ENCODE assay signal across 8 cellular contexts in the genomic region with DNA sequence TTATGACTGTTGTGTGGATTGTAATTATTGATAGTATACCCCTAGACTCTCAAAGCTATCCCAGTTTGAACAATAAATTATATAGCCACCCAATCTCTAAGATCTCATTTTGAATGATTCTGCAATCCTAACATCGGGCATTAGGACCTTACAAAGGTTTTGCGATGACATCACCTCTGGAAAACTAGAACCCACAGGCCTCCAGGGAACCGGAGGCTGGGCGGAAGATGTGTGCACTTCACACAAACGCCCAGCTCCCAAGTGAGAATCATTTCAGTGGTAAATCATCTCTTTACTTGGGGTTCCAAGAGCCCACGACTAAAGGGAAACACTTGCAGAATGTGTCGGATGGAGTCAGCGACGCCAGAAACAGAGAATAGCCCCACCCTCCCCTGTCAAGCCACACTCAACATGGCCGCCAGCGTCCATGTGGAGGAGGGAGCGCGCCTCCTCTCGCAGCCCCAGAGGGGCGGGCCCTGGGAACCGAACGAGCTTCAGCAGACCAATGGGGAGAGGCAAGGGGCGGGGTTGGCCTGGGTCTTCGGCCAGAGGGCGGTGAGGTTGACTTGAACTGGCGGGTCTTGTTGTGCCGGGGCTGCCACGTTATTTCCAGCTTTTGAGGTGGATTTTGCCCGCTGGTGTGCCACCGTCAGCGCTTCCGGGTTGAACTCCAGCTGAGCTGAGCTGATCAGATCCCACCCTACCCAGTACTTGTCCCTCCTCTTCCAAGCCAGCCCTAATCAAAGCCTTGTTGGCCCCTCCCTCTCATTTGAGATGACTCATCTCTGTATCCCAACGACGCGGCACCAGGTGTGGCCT. TPM values are rescaled to one million over a fixed set of nuclear protein-coding genes. Genes with fewer than 3 reads are reported as not detected.
DNase-seq lines count a peak whose midpoint lies in the region; ATAC-seq and TF ChIP-seq lines count a peak whose summit lies in the region.

No MANE protein-coding gene starts in this region.

- H3K4me3 ChIP-seq in KMS-11 (IDR thresholded peaks at IDR 0.05; ENCODE audit: insufficient read depth, low read depth, low read length) (no peak overlapping the region), Panc1 (ENCODE audit: low read depth in 2 of 2, low read length in 2 of 2) (peak overlapping the region; percentile 49 to 61), esophagus muscularis mucosa (peak overlapping the region; percentile 56 to 70 (median 62)), muscle layer of duodenum (ENCODE audit: low read depth in 1 of 2, low read length in 2 of 2) (peak overlapping the region; percentile 64 to 80)

- DNase-seq in DMS79 treated with DMSO at 0.1 percent for 48 hours (lab: John Stamatoyannopoulos, UW) (peak; percentile 100), Panc1 (ENCODE audit: low read depth, low spot score) (peak; percentile 99), esophagus muscularis mucosa (ENCODE audit: extremely low spot score) (peak; percentile 99)
- peak; percentile 99 to 100 for DNase-seq in activated T-cell treated with anti-CD3 and anti-CD28 coated beads, Interleukin-2, amount 50 U/mL, for 72 hours
- peak; percentile 94 for DNase-seq in stimulated activated CD8-positive, alpha-beta memory T cell treated with anti-CD3 and anti-CD28 coated beads, Interleukin-7, amount 100 ng/mL, for 24 hours (ENCODE audit: low read depth)

- H3K4me3 Mint-ChIP-seq in activated T-cell treated with anti-CD3 and anti-CD28 coated beads, Interleukin-2, amount 50 U/mL, for 72 hours, result peak overlapping the region; percentile 83 to 99

- H3K36me3 Mint-ChIP-seq in activated T-cell treated with anti-CD3 and anti-CD28 coated beads, Interleukin-2, amount 50 U/mL, for 72 hours (ENCODE audit: insufficient read depth in 2 of 2), result no peaks in the 10 kb centered on the region

- H3K27me3 Mint-ChIP-seq in activated T-cell treated with anti-CD3 and anti-CD28 coated beads, Interleukin-2, amount 50 U/mL, for 72 hours (ENCODE audit: low read depth), result no peaks in the 10 kb centered on the region

- TSS peak; percentile 86 for BruUV-seq in Panc1 (replicated peaks; lab: Mats Ljungman, UMichigan)

- H3K4me2 ChIP-seq in KMS-11, result peak overlapping the region; percentile 94

- no peak for TF ChIP-seq POLR2A in esophagus muscularis mucosa (IDR thresholded peaks at IDR 0.05; ENCODE audit: low read depth)

- in situ Hi-C loops in Panc1 (cut with HindIII; ENCODE audit: low pct_unique_long_range_greater_than_20kb, low sequenced_read_pairs), result no loop called here

- H3K79me2 ChIP-seq in KMS-11 (ENCODE audit: insufficient read depth, low read depth), result no peaks in the 10 kb centered on the region

- CTCF ChIA-PET in Panc1 (lab: Charles Lee), result interaction anchor here (0.6 to 1.1 kb wide), 2 partner anchors 152 to 168 kb away, joined by 3 read pairs; no protein-coding TSS in a partner anchor

- H3K36me3 ChIP-seq in KMS-11 (ENCODE audit: insufficient read depth) (no peaks in the 10 kb centered on the region), Panc1 (ENCODE audit: control insufficient read depth, insufficient read depth, low read length) (no peaks in the 10 kb centered on the region), esophagus muscularis mucosa (no peaks in the 10 kb centered on the region), muscle layer of duodenum (ENCODE audit: control insufficient read depth in 1 of 2, insufficient read depth in 2 of 2, low read length in 2 of 2) (no peaks in the 10 kb centered on the region)

- H3K4me1 ChIP-seq in KMS-11 (ENCODE audit: low read depth, poor library complexity, severe bottlenecking) (peaks cover 26% of the 10 kb centered on the region), Panc1 (ENCODE audit: control insufficient read depth, insufficient read depth, low read length) (peaks cover 3% of the 10 kb centered on the region; the same call in 1 of the 2 replicates), esophagus muscularis mucosa (peaks cover 4 to 6% (median 5%) of the 10 kb centered on the region in 4 donors), muscle layer of duodenum (ENCODE audit: control insufficient read depth in 1 of 2, insufficient read depth in 2 of 2, low read length in 2 of 2) (peaks cover 0 to 4% of the 10 kb centered on the region in 2 donors)

- TF ChIP-seq EP300 in esophagus muscularis mucosa (IDR thresholded peaks at IDR 0.05), result no peak

- H3K27ac ChIP-seq in KMS-11 (peak overlapping the region; percentile 85), Panc1 (ENCODE audit: low read length) (peak overlapping the region; percentile 96), esophagus muscularis mucosa (replicated peaks in 1 of 4) (peak overlapping the region; percentile 89 to 96 (median 94)), muscle layer of duodenum (ENCODE audit: low read length) (peak overlapping the region; percentile 95)

- POLR2A ChIA-PET in Panc1 (lab: Charles Lee), result interaction anchor here (0.5 to 1.5 kb wide), 7 partner anchors 9 to 187 kb away, joined by 3 to 9 read pairs (median 5); a partner anchor contains a TSS

- intact Hi-C loops in Panc1 (cut with micrococcal nuclease; ENCODE audit: unreplicated experiment) (no loop called here), esophagus muscularis mucosa (cut with DNase I) (no loop called here)

- peak overlapping the region; percentile 97 for H3K27ac Mint-ChIP-seq in activated T-cell treated with anti-CD3 and anti-CD28 coated beads, Interleukin-2, amount 50 U/mL, for 72 hours

- H2AFZ ChIP-seq in KMS-11 (ENCODE audit: low read depth), result peak overlapping the region; percentile 86

- H3K9me3 ChIP-seq in Panc1 (ENCODE audit: control insufficient read depth, insufficient read depth, low read depth, low read length) (no peaks in the 10 kb centered on the region), esophagus muscularis mucosa (no peaks in the 10 kb centered on the region), muscle layer of duodenum (ENCODE audit: control insufficient read depth in 1 of 2, low read length in 2 of 2) (no peaks in the 10 kb centered on the region)

- ATAC-seq in GM21786 (IDR thresholded peaks at IDR 0.05; ENCODE audit: unreplicated experiment) (peak; percentile 98), Panc1 (peak; percentile 100)
- ATAC-seq in activated T-cell treated with anti-CD3 and anti-CD28 coated beads, Interleukin-2, amount 50 U/mL, for 72 hours (replicated peaks in 1 of 2), result peak; percentile 98

- peak overlapping the region; percentile 75 for H3K9ac ChIP-seq in KMS-11

- 0% methylated on average over 12 of the region's 30 CpGs for WGBS in esophagus muscularis mucosa

- no peaks in the 10 kb centered on the region for H3K27me3 ChIP-seq in KMS-11 (ENCODE audit: insufficient read depth, low read depth)
- H3K27me3 ChIP-seq in Panc1 (ENCODE audit: control insufficient read depth, insufficient read depth, low read length), result no peaks in the 10 kb centered on the region
- no peaks in the 10 kb centered on the region for H3K27me3 ChIP-seq in esophagus muscularis mucosa
- no peaks in the 10 kb centered on the region for H3K27me3 ChIP-seq in muscle layer of duodenum (ENCODE audit: low read depth, low read length)

- TF ChIP-seq CTCF in KMS-11 (conservative IDR thresholded peaks at IDR 0.05; ENCODE audit: low read depth, low read length) (no peak), Panc1 (IDR thresholded peaks at IDR 0.05) (no peak), esophagus muscularis mucosa (IDR thresholded peaks at IDR 0.05) (no peak)

- H3K9me3 Mint-ChIP-seq in activated T-cell treated with anti-CD3 and anti-CD28 coated beads, Interleukin-2, amount 50 U/mL, for 72 hours, result no peaks in the 10 kb centered on the region

- H3K4me1 Mint-ChIP-seq in activated T-cell treated with anti-CD3 and anti-CD28 coated beads, Interleukin-2, amount 50 U/mL, for 72 hours (ENCODE audit: low read depth), result peaks cover 22% of the 10 kb centered on the region

- H4K20me1 ChIP-seq in KMS-11 (ENCODE audit: insufficient read depth), result no peaks in the 10 kb centered on the region

RNA-seq across cellular contexts. Expression of a gene that starts 8.4 kb away (rescaled TPM):
- total RNA-seq in Panc1 (2021; ENCODE audit: unreplicated experiment) (42.0 TPM), esophagus muscularis mucosa (10 to 100 TPM in 3 of 4 donors, 1 to 10 TPM in 1; 8.9 to 18.4 (median 11.5) TPM)
- polyA plus RNA-seq in Panc1 (2012; ENCODE audit: insufficient read length), result 27.0 TPM
- 10 to 100 TPM; 45.1 to 55.8 TPM for total RNA-seq in activated T-cell treated with anti-CD3 and anti-CD28 coated beads, Interleukin-2, amount 50 U/mL, for 72 hours

RNA-seq across cellular contexts. Expression of a gene that starts 18.4 kb away (rescaled TPM):
- total RNA-seq in Panc1 (2021; ENCODE audit: unreplicated experiment) (149 TPM), esophagus muscularis mucosa (100 to 1,000 TPM; 107 to 161 (median 134) TPM)
- polyA plus RNA-seq in Panc1 (2012; ENCODE audit: insufficient read length), result 93.7 TPM
- 10 to 100 TPM; 63.6 to 73.7 TPM for total RNA-seq in activated T-cell treated with anti-CD3 and anti-CD28 coated beads, Interleukin-2, amount 50 U/mL, for 72 hours
